In the genomic region with DNA sequence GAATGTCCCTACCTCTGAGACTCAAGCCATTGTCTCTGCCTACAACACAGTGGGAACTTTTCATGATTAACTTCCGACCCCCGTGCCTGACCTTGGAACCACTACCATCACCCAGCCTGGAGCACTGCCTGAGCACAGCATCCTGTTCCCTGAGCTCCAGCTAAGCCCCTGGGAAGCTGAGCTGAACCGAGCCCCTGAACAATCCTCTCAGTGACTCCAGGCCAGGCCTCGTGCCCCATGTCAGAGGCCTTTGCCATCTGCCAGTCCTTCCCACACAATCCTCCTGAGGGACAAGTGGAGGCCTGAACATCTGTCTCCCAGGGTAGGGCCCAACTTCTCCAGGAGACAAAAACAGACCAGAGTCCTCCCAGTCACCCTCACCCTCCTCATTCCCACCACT, we compare ENCODE assay signal across 38 cellular contexts. TPM values are rescaled to one million over a fixed set of nuclear protein-coding genes. Genes with fewer than 3 reads are reported as not detected.
"Had no signal": no experiment of that assay in that cellular context is flagged by ENCODE, and none has a peak within 500 bp of the region (broad histone marks: within the 10 kb centered on the region; RNA-seq: fewer than 3 reads in every experiment).

No MANE protein-coding gene starts in this region.

- H3K36me3 Mint-ChIP-seq: activated CD4-positive, alpha-beta memory T cell treated with anti-CD3 and anti-CD28 coated beads for 36 hours; activated CD8-positive, alpha-beta memory T cell treated with anti-CD3 and anti-CD28 coated beads, Interleukin-2, amount 10 ng/mL, durations not matched to agents 7 days and 5 days; activated naive CD8-positive, alpha-beta T cell treated with anti-CD3 and anti-CD28 coated beads for 36 hours had no signal

- H3K4me3 Mint-ChIP-seq: activated B cell treated with CpG ODN at 0.5 μM for 24 hours; activated CD4-positive, alpha-beta memory T cell treated with anti-CD3 and anti-CD28 coated beads for 36 hours; activated CD8-positive, alpha-beta memory T cell treated with anti-CD3 and anti-CD28 coated beads, Interleukin-2, amount 10 ng/mL, durations not matched to agents 7 days and 5 days; activated naive CD8-positive, alpha-beta T cell treated with anti-CD3 and anti-CD28 coated beads for 36 hours; activated T-cell treated with anti-CD3 and anti-CD28 coated beads, Interleukin-2, amount 50 U/mL, for 72 hours; activated T-helper 17 cell treated with anti-CD3 and anti-CD28 coated beads, Interleukin-2, amount 50 U/mL, for 72 hours; T-helper 1 cell treated with Interleukin-12 subunit alpha and Interleukin-12 subunit beta and Interleukin-4 antibody, amounts not matched to agents 30 μg/mL and 1 μg/mL, for 36 hours; T-helper 2 cell treated with Interferon-gamma antibody and Interleukin-4, amounts not matched to agents 5 μg/mL and 100 μg/mL, for 36 hours had no signal

- H3K9me3 ChIP-seq: SJCRH30 had no signal

- H3K4me3 ChIP-seq: cardiac muscle cell, SJCRH30, SK-N-MC had no signal

- H3K27ac Mint-ChIP-seq: activated B cell treated with CpG ODN at 0.5 μM for 24 hours; activated CD4-positive, alpha-beta memory T cell treated with anti-CD3 and anti-CD28 coated beads for 36 hours; activated CD8-positive, alpha-beta memory T cell treated with anti-CD3 and anti-CD28 coated beads, Interleukin-2, amount 10 ng/mL, durations not matched to agents 7 days and 5 days; activated naive CD8-positive, alpha-beta T cell treated with anti-CD3 and anti-CD28 coated beads for 36 hours; activated T-cell treated with anti-CD3 and anti-CD28 coated beads, Interleukin-2, amount 50 U/mL, for 72 hours; activated T-helper 17 cell treated with anti-CD3 and anti-CD28 coated beads, Interleukin-2, amount 50 U/mL, for 72 hours; T-helper 1 cell treated with Interleukin-12 subunit alpha and Interleukin-12 subunit beta and Interleukin-4 antibody, amounts not matched to agents 30 μg/mL and 1 μg/mL, for 36 hours; T-helper 2 cell treated with Interferon-gamma antibody and Interleukin-4, amounts not matched to agents 5 μg/mL and 100 μg/mL, for 36 hours had no signal

- H3K4me1 Mint-ChIP-seq: activated T-helper 17 cell treated with anti-CD3 and anti-CD28 coated beads, Interleukin-2, amount 50 U/mL, for 72 hours had no signal

- H3K36me3 ChIP-seq: brain microvascular endothelial cell, cardiac muscle cell, SJCRH30 had no signal

- DNase-seq: activated B cell treated with CpG ODN at 0.5 μM for 24 hours; activated CD4-positive, alpha-beta memory T cell treated with anti-CD3 and anti-CD28 coated beads for 36 hours; activated CD4-positive, alpha-beta T cell treated with anti-CD3 and anti-CD28 coated beads for 4 hours; activated CD4-positive, alpha-beta T cell treated with anti-CD3 and anti-CD28 coated beads, Interleukin-2, amount 50 U/mL, for 1 hour; activated CD4-positive, CD25-positive, alpha-beta regulatory T cell treated with anti-CD3 and anti-CD28 coated beads, Interleukin-2, amount 50 U/mL, for 72 hours; activated CD8-positive, alpha-beta memory T cell treated with anti-CD3 and anti-CD28 coated beads for 24 hours; activated CD8-positive, alpha-beta memory T cell treated with anti-CD3 and anti-CD28 coated beads, Interleukin-2, amount 10 ng/mL, durations not matched to agents 7 days and 5 days; activated effector memory CD4-positive, alpha-beta T cell treated with anti-CD3 and anti-CD28 coated beads, Interleukin-2, amount 50 U/mL, for 16 hours; activated naive CD4-positive, alpha-beta T cell; activated naive CD4-positive, alpha-beta T cell treated with anti-CD3 and anti-CD28 coated beads, Interleukin-2, amount 50 U/mL, for 16 hours; activated naive CD8-positive, alpha-beta T cell treated with anti-CD3 and anti-CD28 coated beads for 36 hours; activated T-cell treated with anti-CD3 and anti-CD28 coated beads, Interleukin-2, amount 50 U/mL, for 1 hour; activated T-cell treated with anti-CD3 and anti-CD28 coated beads, Interleukin-2, amount 50 U/mL, for 72 hours; amniotic stem cell; Karpas-422; KBM-7; NCI-H1048; NCI-H1105 treated with DMSO at 0.1 percent for 48 hours; NCI-H1436; NCI-H1694; NCI-H2029; NCI-H2227 treated with DMSO at 0.1 percent for 48 hours; NCI-H446; NCI-H510A treated with DMSO at 0.1 percent for 48 hours; NCI-H526 treated with DMSO at 0.1 percent for 48 hours; NCI-H774; SHP77 had no signal

- H3K27me3 Mint-ChIP-seq: activated B cell treated with CpG ODN at 0.5 μM for 24 hours; activated naive CD8-positive, alpha-beta T cell treated with anti-CD3 and anti-CD28 coated beads for 36 hours; activated T-helper 17 cell treated with anti-CD3 and anti-CD28 coated beads, Interleukin-2, amount 50 U/mL, for 72 hours had no signal

- H3K27ac ChIP-seq: brain microvascular endothelial cell, cardiac muscle cell, SJCRH30, SK-N-MC had no signal

- H3K27me3 ChIP-seq: brain microvascular endothelial cell, cardiac muscle cell had no signal

- H3K9me3 Mint-ChIP-seq: activated B cell treated with CpG ODN at 0.5 μM for 24 hours; activated CD4-positive, alpha-beta memory T cell treated with anti-CD3 and anti-CD28 coated beads for 36 hours; activated naive CD8-positive, alpha-beta T cell treated with anti-CD3 and anti-CD28 coated beads for 36 hours; activated T-cell treated with anti-CD3 and anti-CD28 coated beads, Interleukin-2, amount 50 U/mL, for 72 hours; activated T-helper 17 cell treated with anti-CD3 and anti-CD28 coated beads, Interleukin-2, amount 50 U/mL, for 72 hours; T-helper 1 cell treated with Interleukin-12 subunit alpha and Interleukin-12 subunit beta and Interleukin-4 antibody, amounts not matched to agents 30 μg/mL and 1 μg/mL, for 36 hours; T-helper 2 cell treated with Interferon-gamma antibody and Interleukin-4, amounts not matched to agents 5 μg/mL and 100 μg/mL, for 36 hours had no signal

- ATAC-seq: activated CD8-positive, alpha-beta memory T cell treated with anti-CD3 and anti-CD28 coated beads, Interleukin-2, amount 10 ng/mL, durations not matched to agents 7 days and 5 days; activated T-cell treated with anti-CD3 and anti-CD28 coated beads, Interleukin-2, amount 50 U/mL, for 72 hours; activated T-helper 17 cell treated with anti-CD3 and anti-CD28 coated beads, Interleukin-2, amount 50 U/mL, for 72 hours; Panc1 had no signal

RNA-seq across cellular contexts. Expression of a gene that starts 17.5 kb away (rescaled TPM):
- total RNA-seq: activated B cell treated with CpG ODN at 0.5 μM for 24 hours; activated CD4-positive, alpha-beta memory T cell treated with anti-CD3 and anti-CD28 coated beads for 36 hours; activated CD8-positive, alpha-beta memory T cell treated with anti-CD3 and anti-CD28 coated beads, Interleukin-2, amount 10 ng/mL, durations not matched to agents 7 days and 5 days; activated naive CD8-positive, alpha-beta T cell treated with anti-CD3 and anti-CD28 coated beads for 36 hours; activated T-cell treated with anti-CD3 and anti-CD28 coated beads, Interleukin-2, amount 50 U/mL, for 72 hours; activated T-helper 17 cell treated with anti-CD3 and anti-CD28 coated beads, Interleukin-2, amount 50 U/mL, for 72 hours; cardiac muscle cell; MCF 10A; RPMI7951; SJCRH30 had no signal

RNA-seq across cellular contexts. Expression of a gene that starts 30.6 kb away (rescaled TPM):
- total RNA-seq: activated B cell treated with CpG ODN at 0.5 μM for 24 hours; activated CD4-positive, alpha-beta memory T cell treated with anti-CD3 and anti-CD28 coated beads for 36 hours; activated CD8-positive, alpha-beta memory T cell treated with anti-CD3 and anti-CD28 coated beads, Interleukin-2, amount 10 ng/mL, durations not matched to agents 7 days and 5 days; activated naive CD8-positive, alpha-beta T cell treated with anti-CD3 and anti-CD28 coated beads for 36 hours; activated T-cell treated with anti-CD3 and anti-CD28 coated beads, Interleukin-2, amount 50 U/mL, for 72 hours; activated T-helper 17 cell treated with anti-CD3 and anti-CD28 coated beads, Interleukin-2, amount 50 U/mL, for 72 hours; aorta; cardiac muscle cell; MCF 10A; RPMI7951; SJCRH30 had no signal

RNA-seq across cellular contexts. Expression of a gene that starts 30.9 kb away (rescaled TPM):
- total RNA-seq: activated B cell treated with CpG ODN at 0.5 μM for 24 hours; activated CD4-positive, alpha-beta memory T cell treated with anti-CD3 and anti-CD28 coated beads for 36 hours; activated CD8-positive, alpha-beta memory T cell treated with anti-CD3 and anti-CD28 coated beads, Interleukin-2, amount 10 ng/mL, durations not matched to agents 7 days and 5 days; activated naive CD8-positive, alpha-beta T cell treated with anti-CD3 and anti-CD28 coated beads for 36 hours; activated T-cell treated with anti-CD3 and anti-CD28 coated beads, Interleukin-2, amount 50 U/mL, for 72 hours; activated T-helper 17 cell treated with anti-CD3 and anti-CD28 coated beads, Interleukin-2, amount 50 U/mL, for 72 hours; aorta; cardiac muscle cell; MCF 10A; RPMI7951; SJCRH30 had no signal

RNA-seq across cellular contexts. Expression of a gene that starts 58.6 kb away (rescaled TPM):
- total RNA-seq: activated B cell treated with CpG ODN at 0.5 μM for 24 hours; activated CD4-positive, alpha-beta memory T cell treated with anti-CD3 and anti-CD28 coated beads for 36 hours; activated CD8-positive, alpha-beta memory T cell treated with anti-CD3 and anti-CD28 coated beads, Interleukin-2, amount 10 ng/mL, durations not matched to agents 7 days and 5 days; activated naive CD8-positive, alpha-beta T cell treated with anti-CD3 and anti-CD28 coated beads for 36 hours; activated T-cell treated with anti-CD3 and anti-CD28 coated beads, Interleukin-2, amount 50 U/mL, for 72 hours; activated T-helper 17 cell treated with anti-CD3 and anti-CD28 coated beads, Interleukin-2, amount 50 U/mL, for 72 hours; cardiac muscle cell; MCF 10A; RPMI7951; SJCRH30 had no signal
